Comparison of ENCODE assay signal across 8 cellular contexts in the genomic region with DNA sequence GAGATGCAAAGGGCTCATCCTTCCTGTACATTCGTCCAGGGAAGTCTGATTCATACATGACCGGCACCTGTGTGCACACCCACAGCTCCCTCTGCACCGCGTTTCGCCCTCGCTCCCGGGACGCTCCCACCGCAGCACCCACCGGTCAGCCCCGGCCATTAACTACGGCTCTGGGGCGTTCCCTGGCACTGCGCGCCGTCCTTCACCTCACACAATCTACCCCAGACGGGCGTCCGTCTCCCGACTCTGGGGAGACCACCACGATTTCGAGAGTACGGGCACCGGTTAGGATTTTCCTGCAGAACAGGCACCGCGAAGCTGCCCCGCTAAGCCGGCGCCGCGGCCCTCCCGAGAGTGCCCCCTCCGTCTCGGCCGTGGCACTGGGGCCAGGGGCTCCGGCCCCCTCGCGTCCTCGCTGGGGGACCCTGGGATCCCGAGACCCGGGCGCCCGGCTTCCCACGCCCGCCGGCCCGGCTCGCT. TPM values are rescaled to one million over a fixed set of nuclear protein-coding genes. Genes with fewer than 3 reads are reported as not detected.
DNase-seq lines count a peak whose midpoint lies in the region; ATAC-seq and TF ChIP-seq lines count a peak whose summit lies in the region.

No MANE protein-coding gene starts in this region.

- intact Hi-C loops in PC-9 (cut with micrococcal nuclease; ENCODE audit: unreplicated experiment), result loop anchor here (5.0 kb wide), 2 partner anchors 125 to 185 kb away; no protein-coding TSS in a partner anchor
- intact Hi-C loops in Right ventricle myocardium superior (cut with DNase I), result no loop called here
- intact Hi-C loops in ovary (cut with DNase I), result loop anchor here in 1 of 4 donors (5.0 kb wide), 1 partner anchor 185 kb away; no protein-coding TSS in a partner anchor
- intact Hi-C loops in uterus (cut with DNase I; ENCODE audit: low total_unique reads), result no loop called here

- H3K4me3 Mint-ChIP-seq in activated naive CD8-positive, alpha-beta T cell treated with anti-CD3 and anti-CD28 coated beads for 36 hours, result peak overlapping the region; percentile 93

- no peaks in the 10 kb centered on the region for H3K9me2 ChIP-seq in PC-9 (ENCODE audit: insufficient read depth)

- peaks cover 18% of the 10 kb centered on the region for H3K4me1 Mint-ChIP-seq in activated naive CD8-positive, alpha-beta T cell treated with anti-CD3 and anti-CD28 coated beads for 36 hours

- peaks cover 11% of the 10 kb centered on the region for H3K36me3 Mint-ChIP-seq in activated naive CD8-positive, alpha-beta T cell treated with anti-CD3 and anti-CD28 coated beads for 36 hours

- TF ChIP-seq POLR2A in ovary (IDR thresholded peaks at IDR 0.05) (no peak), uterus (IDR thresholded peaks at IDR 0.05) (no peak)

- H3K27me3 ChIP-seq in PC-9 (ENCODE audit: insufficient read depth, low read depth) (no peaks in the 10 kb centered on the region), ovary (no peaks in the 10 kb centered on the region), uterus (no peaks in the 10 kb centered on the region)

- peak overlapping the region; percentile 88 for H3K27ac Mint-ChIP-seq in activated naive CD8-positive, alpha-beta T cell treated with anti-CD3 and anti-CD28 coated beads for 36 hours

- no peak for TF ChIP-seq EP300 in ovary (IDR thresholded peaks at IDR 0.05)

- 0 to 1% (median 0%) methylated on average over 47 to 48 of the region's 48 CpGs for WGBS in ovary, 3 donors

- no peaks in the 10 kb centered on the region for H4K20me1 ChIP-seq in PC-9 (ENCODE audit: insufficient read depth)

- H3F3A ChIP-seq in PC-9 (ENCODE audit: insufficient read depth, low read depth), result no peaks in the 10 kb centered on the region; the same call in 1 of the 2 replicates

- BruUV-seq in PC-9 (replicated peaks; lab: Mats Ljungman, UMichigan), result no TSS peak

- peak overlapping the region; percentile 73 for H3K4me3 ChIP-seq in PC-9
- H3K4me3 ChIP-seq in ovary, result peak overlapping the region; percentile 90
- H3K4me3 ChIP-seq in uterus, result peak overlapping the region; percentile 57 to 92

- CTCF ChIA-PET in PC-9 (lab: Charles Lee), result interaction anchor here (0.7 kb wide), 1 partner anchor 127 kb away, joined by 3 read pairs; no protein-coding TSS in a partner anchor

- H3K9me3 Mint-ChIP-seq in activated naive CD8-positive, alpha-beta T cell treated with anti-CD3 and anti-CD28 coated beads for 36 hours, result no peaks in the 10 kb centered on the region

- peak overlapping the region; percentile 98 for H2AFZ ChIP-seq in PC-9

- H3K9me3 ChIP-seq in PC-9 (ENCODE audit: insufficient read depth, low read depth) (no peaks in the 10 kb centered on the region), ovary (no peaks in the 10 kb centered on the region), uterus (no peaks in the 10 kb centered on the region)

- no peaks in the 10 kb centered on the region for H3K36me3 ChIP-seq in PC-9 (ENCODE audit: low read depth)
- H3K36me3 ChIP-seq in ovary, result no peaks in the 10 kb centered on the region
- H3K36me3 ChIP-seq in uterus, result no peaks in the 10 kb centered on the region

- H3K27ac ChIP-seq in PC-9 (peak overlapping the region; percentile 82), ovary (peak overlapping the region; percentile 96 to 97), uterus (peak overlapping the region; percentile 94 to 96)

- peak; percentile 41 for ATAC-seq in GM18870 (IDR thresholded peaks at IDR 0.05; ENCODE audit: unreplicated experiment)
- peak; percentile 39 for ATAC-seq in HG03095 (IDR thresholded peaks at IDR 0.05; ENCODE audit: unreplicated experiment)
- ATAC-seq in Right ventricle myocardium superior (ENCODE audit: poor library complexity), result peak; percentile 67

- H3K79me2 ChIP-seq in PC-9 (ENCODE audit: low read depth), result peaks cover 33% of the 10 kb centered on the region

- no peak for TF ChIP-seq CTCF in PC-9 (conservative IDR thresholded peaks at IDR 0.05)
- no peak for TF ChIP-seq CTCF in ovary (IDR thresholded peaks at IDR 0.05)
- no peak for TF ChIP-seq CTCF in uterus (IDR thresholded peaks at IDR 0.05)

- 0 out of 2 replicates have a peak, but pooled peaks cover 5% of the 10 kb centered on the region for H3K4me1 ChIP-seq in PC-9 (replicated peaks; ENCODE audit: insufficient read depth)
- H3K4me1 ChIP-seq in ovary (ENCODE audit: insufficient read depth), result peaks cover 2% of the 10 kb centered on the region
- H3K4me1 ChIP-seq in uterus, result no peaks in the 10 kb centered on the region

- H3K27me3 Mint-ChIP-seq in activated naive CD8-positive, alpha-beta T cell treated with anti-CD3 and anti-CD28 coated beads for 36 hours, result no peaks in the 10 kb centered on the region

- H3K4me2 ChIP-seq in PC-9, result peak overlapping the region; percentile 87

- DNase-seq in AG08395 (ENCODE audit: low spot score) (peak; percentile 50), PC-9 (peak; percentile 30 to 48), Right ventricle myocardium superior (peak; percentile 76), ovary (peak in 4 of 5 donors; percentile 38 to 75 (median 57)), uterus (peak; percentile 47 to 53)
- peak; percentile 44 for DNase-seq in activated naive CD8-positive, alpha-beta T cell treated with anti-CD3 and anti-CD28 coated beads for 36 hours

- POLR2A ChIA-PET in PC-9 (lab: Charles Lee; ENCODE audit: unreplicated experiment), result interaction anchor here (0.6 kb wide), 1 partner anchor 67 kb away, joined by 3 read pairs; no protein-coding TSS in a partner anchor

RNA-seq across cellular contexts. Expression of gene ATE1, which starts 0.4 kb away (rescaled TPM):
- total RNA-seq in PC-9 (2021) (12.2 and 14.8 TPM in 2 replicates), Right ventricle myocardium superior (34.6 TPM), ovary (10 to 100 TPM; 19.0 to 36.6 (median 35.1) TPM), uterus (10 to 100 TPM; 13.5 to 90.2 (median 27.7) TPM)
- 10 to 100 TPM; 22.5 to 24.6 TPM for total RNA-seq in activated naive CD8-positive, alpha-beta T cell treated with anti-CD3 and anti-CD28 coated beads for 36 hours
- 10 to 100 TPM in 1 of 2 donors, 1 to 10 TPM in 1; 8.9 to 16.0 TPM for polyA plus RNA-seq in ovary

RNA-seq across cellular contexts. Expression of gene NSMCE4A, which starts 47.6 kb away (rescaled TPM):
- total RNA-seq in PC-9 (2021) (26.8 and 32.4 TPM in 2 replicates), Right ventricle myocardium superior (23.7 TPM), ovary (10 to 100 TPM; 34.1 to 71.4 (median 41.2) TPM), uterus (10 to 100 TPM; 54.7 to 80.3 (median 65.5) TPM)
- 10 to 100 TPM; 70.2 to 70.9 TPM for total RNA-seq in activated naive CD8-positive, alpha-beta T cell treated with anti-CD3 and anti-CD28 coated beads for 36 hours
- 10 to 100 TPM; 45.4 to 47.2 TPM for polyA plus RNA-seq in ovary

Comparison
In these comparisons a context has a peak if more than half of its experiments do, and no peak if none do; other contexts are left out.
1. Peak in every context shown above with its lines: DNase-seq, ATAC-seq, H3K4me3 ChIP-seq and H3K27ac ChIP-seq.